Comparison of ENCODE assay signal across 12 cellular contexts in genomic region chr16:73067671-73068545, GRCh38. TPM values are rescaled to one million over a fixed set of nuclear protein-coding genes. Genes with fewer than 3 reads are reported as not detected.
DNase-seq lines count a peak whose midpoint lies in the region; ATAC-seq and TF ChIP-seq lines count a peak whose summit lies in the region.
"Had no signal": no experiment of that assay in that cellular context is flagged by ENCODE, and none has a peak within 500 bp of the region (broad histone marks: within the 10 kb centered on the region; RNA-seq: fewer than 3 reads in every experiment).

No MANE protein-coding gene starts in this region.

- TF ChIP-seq CTCF in RWPE2 (IDR thresholded peaks at IDR 0.05; ENCODE audit: poor library complexity, severe bottlenecking), result no peak
- no peak for TF ChIP-seq CTCF in endothelial cell (IDR thresholded peaks at IDR 0.05; ENCODE audit: unreplicated experiment)
- TF ChIP-seq CTCF in nephron (IDR thresholded peaks at IDR 0.05; ENCODE audit: unreplicated experiment in 3 of 3), result no peak
- TF ChIP-seq CTCF in thoracic aorta (IDR thresholded peaks at IDR 0.05), result no peak
- TF ChIP-seq CTCF in WERI-Rb-1 (IDR thresholded peaks at IDR 0.05; ENCODE audit: low read depth, low read length), result no peak

- H3K27me3 Mint-ChIP-seq in endothelial cell (ENCODE audit: unreplicated experiment) (peaks cover 15% of the 10 kb centered on the region), nephron (ENCODE audit: low read depth) (peaks cover 85% of the 10 kb centered on the region)

- H3K9me3 Mint-ChIP-seq in endothelial cell (ENCODE audit: unreplicated experiment) (no peaks in the 10 kb centered on the region), nephron (no peaks in the 10 kb centered on the region)

- H3K9me3 ChIP-seq in RWPE2 (ENCODE audit: severe bottlenecking) (no peaks in the 10 kb centered on the region), thoracic aorta (no peaks in the 10 kb centered on the region), WERI-Rb-1 (ENCODE audit: severe bottlenecking) (no peaks in the 10 kb centered on the region)
- H3K9me3 ChIP-seq: Caco-2 had no signal

- ATAC-seq in RWPE2 (ENCODE audit: low read depth) (no peak), thoracic aorta (ENCODE audit: insufficient number of reproducible peaks, low FRiP score, low read depth) (no peak), GM19467 (IDR thresholded peaks at IDR 0.05; ENCODE audit: unreplicated experiment) (no peak), HG02852 (IDR thresholded peaks at IDR 0.05; ENCODE audit: unreplicated experiment) (no peak), GM21529 (IDR thresholded peaks at IDR 0.05; ENCODE audit: unreplicated experiment) (no peak)

- H3K27me3 ChIP-seq in RWPE2 (ENCODE audit: insufficient read depth, poor library complexity, severe bottlenecking) (no peaks in the 10 kb centered on the region), thoracic aorta (replicated peaks; ENCODE audit: insufficient read depth) (no peaks in the 10 kb centered on the region), WERI-Rb-1 (ENCODE audit: insufficient read depth, low read depth, severe bottlenecking) (no peaks in the 10 kb centered on the region)

- peak overlapping the region; percentile 98 for H3K27ac ChIP-seq in RWPE2 (ENCODE audit: poor library complexity, severe bottlenecking)
- peak overlapping the region; percentile 99 for H3K27ac ChIP-seq in thoracic aorta
- no peak overlapping the region for H3K27ac ChIP-seq in WERI-Rb-1

- H3K4me3 ChIP-seq in RWPE2 (ENCODE audit: severe bottlenecking), result no peak overlapping the region
- peak overlapping the region; percentile 89 for H3K4me3 ChIP-seq in thoracic aorta
- H3K4me3 ChIP-seq in WERI-Rb-1 (ENCODE audit: low read depth, low read length), result no peak overlapping the region

- H3K4me1 ChIP-seq in RWPE2 (ENCODE audit: insufficient read depth, poor library complexity, severe bottlenecking) (peaks cover 50% of the 10 kb centered on the region), thoracic aorta (ENCODE audit: control insufficient read depth in 1 of 2, low read depth in 2 of 2) (peaks cover 33 to 92% of the 10 kb centered on the region in 2 donors)

- no peaks in the 10 kb centered on the region for H3K36me3 ChIP-seq in RWPE2 (ENCODE audit: low read depth)
- H3K36me3 ChIP-seq in thoracic aorta, result no peaks in the 10 kb centered on the region
- no peaks in the 10 kb centered on the region for H3K36me3 ChIP-seq in WERI-Rb-1

- DNase-seq in RWPE2 (ENCODE audit: low spot score) (no peak), endothelial cell (ENCODE audit: low spot score) (no peak), thoracic aorta (ENCODE audit: low spot score) (no peak), WERI-Rb-1 (no peak)
- DNase-seq: Caco-2, NCI-H2029, T1000 had no signal

- peaks cover 44% of the 10 kb centered on the region for H3K4me1 Mint-ChIP-seq in endothelial cell (ENCODE audit: unreplicated experiment)
- peaks cover 70% of the 10 kb centered on the region for H3K4me1 Mint-ChIP-seq in nephron

- peaks cover 3% of the 10 kb centered on the region for H3K36me3 Mint-ChIP-seq in endothelial cell (ENCODE audit: low read depth, unreplicated experiment)
- H3K36me3 Mint-ChIP-seq in nephron (ENCODE audit: low read depth), result no peaks in the 10 kb centered on the region
- H3K36me3 Mint-ChIP-seq: IgD-negative memory B cell had no signal

- H3K27ac Mint-ChIP-seq in endothelial cell (ENCODE audit: unreplicated experiment) (peak overlapping the region; percentile 16), nephron (peak overlapping the region; percentile 60 to 80 (median 78))
- H3K27ac Mint-ChIP-seq: IgD-negative memory B cell had no signal

- H3K4me3 Mint-ChIP-seq in endothelial cell (ENCODE audit: unreplicated experiment) (no peak overlapping the region), nephron (peak overlapping the region in 1 of 3 experiments; percentile 32)
- H3K4me3 Mint-ChIP-seq: IgD-negative memory B cell had no signal

RNA-seq across cellular contexts. Expression of gene ZFHX3, which starts 20.0 kb away (rescaled TPM):
- total RNA-seq in endothelial cell (ENCODE audit: unreplicated experiment) (17.7 TPM), thoracic aorta (10 to 100 TPM; 57.7 to 70.1 TPM)
